8 cellular contexts compared by ENCODE assay signal in the genomic region with DNA sequence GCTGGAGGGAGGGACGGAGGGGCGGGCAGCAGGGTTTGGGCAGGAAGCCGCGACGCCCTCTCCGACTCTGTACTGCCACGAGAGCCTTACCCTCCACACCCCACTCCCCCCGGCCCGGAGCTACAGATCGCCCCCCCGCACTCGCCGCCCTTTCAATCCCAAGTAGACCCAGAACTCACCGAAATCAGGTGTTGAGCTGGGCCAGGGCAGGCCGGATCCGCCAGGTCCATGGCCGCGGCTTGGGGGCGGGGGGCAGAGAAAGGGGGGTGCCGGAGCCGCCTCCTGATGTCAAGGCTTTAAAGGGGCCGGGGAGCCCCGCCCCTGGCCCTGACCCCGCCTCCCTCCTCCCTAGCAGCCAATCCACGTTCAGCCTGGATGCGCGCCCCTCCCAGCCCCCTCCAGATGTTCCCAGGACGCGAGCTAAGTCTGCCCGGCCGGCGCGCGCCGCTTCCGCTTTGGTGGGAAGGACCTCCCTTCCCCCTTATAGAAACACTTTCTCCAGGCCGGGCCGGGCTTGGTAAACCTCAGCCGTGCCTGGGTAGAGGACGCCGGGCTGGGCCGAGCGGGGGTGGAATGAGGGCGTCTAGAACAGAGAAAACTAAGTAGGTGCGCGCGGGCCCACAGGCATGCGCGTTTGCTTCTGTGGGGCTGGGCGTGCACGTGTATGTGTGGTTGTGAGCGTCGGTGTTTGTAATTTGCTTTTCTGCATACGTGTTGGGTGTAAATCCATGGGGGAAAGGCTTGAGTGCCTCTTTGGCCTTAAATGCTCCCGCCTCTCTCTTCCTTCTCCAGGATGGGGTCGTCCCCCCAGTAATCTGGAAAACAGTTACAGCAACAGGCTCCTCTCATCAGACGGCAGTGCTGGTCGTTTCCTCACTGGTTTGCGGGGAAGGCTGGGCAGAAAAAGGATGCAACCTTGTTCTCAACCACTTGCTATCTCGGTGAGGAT. TPM values are rescaled to one million over a fixed set of nuclear protein-coding genes. Genes with fewer than 3 reads are reported as not detected.
DNase-seq lines count a peak whose midpoint lies in the region; ATAC-seq, FAIRE-seq and TF ChIP-seq lines count a peak whose summit lies in the region.

A gene with protein sequence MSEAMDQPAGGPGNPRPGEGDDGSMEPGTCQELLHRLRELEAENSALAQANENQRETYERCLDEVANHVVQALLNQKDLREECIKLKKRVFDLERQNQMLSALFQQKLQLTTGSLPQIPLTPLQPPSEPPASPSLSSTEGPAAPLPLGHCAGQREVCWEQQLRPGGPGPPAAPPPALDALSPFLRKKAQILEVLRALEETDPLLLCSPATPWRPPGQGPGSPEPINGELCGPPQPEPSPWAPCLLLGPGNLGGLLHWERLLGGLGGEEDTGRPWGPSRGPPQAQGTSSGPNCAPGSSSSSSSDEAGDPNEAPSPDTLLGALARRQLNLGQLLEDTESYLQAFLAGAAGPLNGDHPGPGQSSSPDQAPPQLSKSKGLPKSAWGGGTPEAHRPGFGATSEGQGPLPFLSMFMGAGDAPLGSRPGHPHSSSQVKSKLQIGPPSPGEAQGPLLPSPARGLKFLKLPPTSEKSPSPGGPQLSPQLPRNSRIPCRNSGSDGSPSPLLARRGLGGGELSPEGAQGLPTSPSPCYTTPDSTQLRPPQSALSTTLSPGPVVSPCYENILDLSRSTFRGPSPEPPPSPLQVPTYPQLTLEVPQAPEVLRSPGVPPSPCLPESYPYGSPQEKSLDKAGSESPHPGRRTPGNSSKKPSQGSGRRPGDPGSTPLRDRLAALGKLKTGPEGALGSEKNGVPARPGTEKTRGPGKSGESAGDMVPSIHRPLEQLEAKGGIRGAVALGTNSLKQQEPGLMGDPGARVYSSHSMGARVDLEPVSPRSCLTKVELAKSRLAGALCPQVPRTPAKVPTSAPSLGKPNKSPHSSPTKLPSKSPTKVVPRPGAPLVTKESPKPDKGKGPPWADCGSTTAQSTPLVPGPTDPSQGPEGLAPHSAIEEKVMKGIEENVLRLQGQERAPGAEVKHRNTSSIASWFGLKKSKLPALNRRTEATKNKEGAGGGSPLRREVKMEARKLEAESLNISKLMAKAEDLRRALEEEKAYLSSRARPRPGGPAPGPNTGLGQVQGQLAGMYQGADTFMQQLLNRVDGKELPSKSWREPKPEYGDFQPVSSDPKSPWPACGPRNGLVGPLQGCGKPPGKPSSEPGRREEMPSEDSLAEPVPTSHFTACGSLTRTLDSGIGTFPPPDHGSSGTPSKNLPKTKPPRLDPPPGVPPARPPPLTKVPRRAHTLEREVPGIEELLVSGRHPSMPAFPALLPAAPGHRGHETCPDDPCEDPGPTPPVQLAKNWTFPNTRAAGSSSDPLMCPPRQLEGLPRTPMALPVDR (N-terminal part only) (minus strand): TSS at position 271 of the 949 bp plus-strand sequence. CDS start 24,369 bp downstream, outside the sequence.

- peak within 1 kb of the TSS; percentile 91 for H3K4me2 ChIP-seq in OCI-LY1 (ENCODE audit: low read length)
- H3K4me2 ChIP-seq in endothelial cell of umbilical vein (ENCODE audit: insufficient read depth, low read length): peak within 1 kb of the TSS; percentile 81

- H3K4me1 ChIP-seq in OCI-LY1 (ENCODE audit: insufficient read depth, low read length, severe bottlenecking): peaks cover 16% of the 10 kb centered on the region
- H3K4me1 ChIP-seq in endothelial cell of umbilical vein (ENCODE audit: control insufficient read depth, extremely low read depth, insufficient read depth, low read length): peaks cover 35% of the 10 kb centered on the region
- peaks cover 52% of the 10 kb centered on the region for H3K4me1 ChIP-seq in mononuclear cell (ENCODE audit: insufficient read depth, low read length)

- peak; percentile 98 for FAIRE-seq in endothelial cell of umbilical vein (lab: Jason Lieb, UNC)

- H3K27ac ChIP-seq in OCI-LY1 (ENCODE audit: low read depth, low read length, poor library complexity, severe bottlenecking) (peak within 1 kb of the TSS; percentile 13), endothelial cell of umbilical vein (ENCODE audit: insufficient read depth, low read depth, low read length) (peak within 1 kb of the TSS; percentile 52)

- H3K9me2 ChIP-seq in OCI-LY1 (ENCODE audit: low read depth, low read length): no peaks in the 10 kb centered on the region

- peaks cover 18% of the 10 kb centered on the region for H3K36me3 Mint-ChIP-seq in Calu3 (ENCODE audit: insufficient read depth, unreplicated experiment)

- intact Hi-C loops in Calu3 (cut with micrococcal nuclease; ENCODE audit: unreplicated experiment) (no loop called here), endothelial cell of umbilical vein (cut with micrococcal nuclease) (loop anchor here (1.0 to 5.0 kb wide), 3 partner anchors 11 to 191 kb away; no protein-coding TSS in a partner anchor)

- TF ChIP-seq CTCF in Calu3 (IDR thresholded peaks at IDR 0.05; ENCODE audit: unreplicated experiment): no peak
- no peak for TF ChIP-seq CTCF in OCI-LY1 (IDR thresholded peaks at IDR 0.05; ENCODE audit: low read length)
- TF ChIP-seq CTCF in endothelial cell of umbilical vein (IDR thresholded peaks at IDR 0.05; ENCODE audit: extremely low read depth in 1 of 2, insufficient read depth in 1 of 2, low read depth in 1 of 2, low read length in 2 of 2): no peak

- POLR2A ChIA-PET in endothelial cell of umbilical vein (lab: Charles Lee): interaction anchor here (0.6 to 1.6 kb wide), 13 partner anchors 9 to 137 kb away, joined by 3 to 10 read pairs (median 6); a partner anchor contains a TSS

- no peaks in the 10 kb centered on the region for H3F3A ChIP-seq in OCI-LY1 (ENCODE audit: insufficient read depth, low read length)

- H2AFZ ChIP-seq in OCI-LY1 (ENCODE audit: low read length) (peak within 1 kb of the TSS; percentile 93; the same call in 1 of the 2 replicates), endothelial cell of umbilical vein (ENCODE audit: low read depth, low read length) (peak within 1 kb of the TSS; percentile 94)

- H3K9me3 Mint-ChIP-seq in Calu3 (ENCODE audit: low read depth, unreplicated experiment): no peaks in the 10 kb centered on the region

- BruUV-seq in Calu3 (replicated peaks; lab: Mats Ljungman, UMichigan) (TSS peak; percentile 37), endothelial cell of umbilical vein (replicated peaks; lab: Mats Ljungman, UMichigan) (TSS peak; percentile 58)

- H3K9me1 ChIP-seq in endothelial cell of umbilical vein (replicated peaks; ENCODE audit: control insufficient read depth, extremely low read depth, insufficient read depth, low read length): no peaks in the 10 kb centered on the region

- H3K27ac Mint-ChIP-seq in Calu3 (ENCODE audit: unreplicated experiment): peak within 1 kb of the TSS; percentile 51

- H3K36me3 ChIP-seq in OCI-LY1 (ENCODE audit: insufficient read depth, low read length): no peaks in the 10 kb centered on the region
- peaks cover 0 to 4% of the 10 kb centered on the region in 2 experiments for H3K36me3 ChIP-seq in endothelial cell of umbilical vein (ENCODE audit: control insufficient read depth in 2 of 2, extremely low read depth in 1 of 2, insufficient read depth in 2 of 2, low read length in 2 of 2)

- H3K27me3 ChIP-seq in OCI-LY1 (ENCODE audit: insufficient read depth, low read length) (peaks cover 4% of the 10 kb centered on the region; the same call in 1 of the 2 replicates), endothelial cell of umbilical vein (ENCODE audit: control insufficient read depth in 2 of 2, insufficient read depth in 2 of 2, low read length in 2 of 2) (no peaks in the 10 kb centered on the region), mononuclear cell (ENCODE audit: insufficient read depth, low read length) (no peaks in the 10 kb centered on the region)

- H4K20me1 ChIP-seq in OCI-LY1 (ENCODE audit: insufficient read depth, low read length) (no peaks in the 10 kb centered on the region), endothelial cell of umbilical vein (replicated peaks; ENCODE audit: control insufficient read depth, extremely low read depth, insufficient read depth, low read length) (no peaks in the 10 kb centered on the region)

- H3K27me3 Mint-ChIP-seq in Calu3 (ENCODE audit: unreplicated experiment): no peaks in the 10 kb centered on the region

- TF ChIP-seq POLR2A in endothelial cell of umbilical vein (IDR thresholded peaks at IDR 0.05; ENCODE audit: low read depth, low read length): peak; percentile 75

- H3K9me3 ChIP-seq in OCI-LY1 (ENCODE audit: low read length) (no peaks in the 10 kb centered on the region), endothelial cell of umbilical vein (replicated peaks; ENCODE audit: control insufficient read depth, insufficient read depth, low read length) (no peaks in the 10 kb centered on the region), mononuclear cell (ENCODE audit: low read depth, low read length) (no peaks in the 10 kb centered on the region)

- H3K4me3 ChIP-seq in OCI-LY1 (ENCODE audit: low read depth, low read length, poor library complexity, severe bottlenecking): peak within 1 kb of the TSS; percentile 96
- H3K4me3 ChIP-seq in endothelial cell of umbilical vein (replicated peaks in 1 of 3; ENCODE audit: insufficient read depth in 1 of 3, low read depth in 1 of 3, low read length in 3 of 3): peak within 1 kb of the TSS; percentile 58 to 76 (median 72)
- H3K4me3 ChIP-seq in mononuclear cell (ENCODE audit: low read length): peak within 1 kb of the TSS; percentile 53

- dilution Hi-C loops in endothelial cell of umbilical vein (cut with MboI; ENCODE audit: extremely low pct_ligation_motif_present, low sequenced_read_pairs): no loop called here

- H3K79me2 ChIP-seq in OCI-LY1 (ENCODE audit: insufficient read depth, low read length) (no peaks in the 10 kb centered on the region), endothelial cell of umbilical vein (ENCODE audit: control insufficient read depth, insufficient read depth, low read length) (peaks cover 42% of the 10 kb centered on the region)

- H3K9ac ChIP-seq in OCI-LY1 (ENCODE audit: low read length): peak within 1 kb of the TSS; percentile 71
- H3K9ac ChIP-seq in endothelial cell of umbilical vein (replicated peaks; ENCODE audit: extremely low read depth, insufficient read depth, low read length): peak within 1 kb of the TSS; percentile 69

- DNase-seq in Calu3: peak; percentile 88
- DNase-seq in HuH-7 (ENCODE audit: low spot score): peak; percentile 98
- peak; percentile 91 for DNase-seq in activated T-cell treated with anti-CD3 and anti-CD28 coated beads for 24 hours (ENCODE audit: low read depth)
- peak; percentile 97 for DNase-seq in endothelial cell of umbilical vein (ENCODE audit: low read depth, low spot score)
- peak; percentile 93 for DNase-seq in stimulated activated CD8-positive, alpha-beta memory T cell treated with anti-CD3 and anti-CD28 coated beads, Interleukin-2, amount 100 ng/mL, for 48 hours (ENCODE audit: low read depth in 2 of 2)

- CTCF ChIA-PET in Calu3 (lab: Charles Lee) (interaction anchor here (0.6 to 1.0 kb wide), 6 partner anchors 15 to 332 kb away, joined by 3 to 7 read pairs (median 4); a partner anchor contains a TSS), endothelial cell of umbilical vein (lab: Charles Lee) (interaction anchor here (0.6 to 6.1 kb wide), 11 partner anchors 9 to 117 kb away, joined by 3 to 53 read pairs (median 3); a partner anchor contains a TSS)

- peak; percentile 86 for ATAC-seq in GM21447 (IDR thresholded peaks at IDR 0.05; ENCODE audit: unreplicated experiment)

- H3K4me3 Mint-ChIP-seq in Calu3 (ENCODE audit: low read depth, unreplicated experiment): peak within 1 kb of the TSS; percentile 80

- peaks cover 24% of the 10 kb centered on the region for H3K4me1 Mint-ChIP-seq in Calu3 (ENCODE audit: low read depth, unreplicated experiment)

RNA-seq across cellular contexts. Expression of the gene that starts here (rescaled TPM):
- 10.0 and 11.8 TPM in 2 replicates for total RNA-seq in Calu3 (2022)
- 46.1 and 52.1 TPM in 2 replicates for total RNA-seq in endothelial cell of umbilical vein
- 17.4 and 22.7 TPM in 2 replicates for polyA plus RNA-seq in endothelial cell of umbilical vein
- polyA plus RNA-seq in endothelial cell of umbilical vein (2011; cell fraction: cytosol; rRNA removed): 10.1 and 15.0 TPM in 2 replicates
- 42.4 and 45.5 TPM in 2 replicates for polyA plus RNA-seq in endothelial cell of umbilical vein (2011; cell fraction: nucleus; rRNA removed)
- polyA plus RNA-seq in endothelial cell of umbilical vein (2012): 18.4 and 23.6 TPM in 2 replicates
- polyA minus RNA-seq in endothelial cell of umbilical vein: 23.1 and 25.5 TPM in 2 replicates
- 7.8 TPM for polyA minus RNA-seq in endothelial cell of umbilical vein (2011; cell fraction: cytosol; rRNA and poly(A)+ RNA removed)
- polyA minus RNA-seq in endothelial cell of umbilical vein (2011; cell fraction: nucleus; rRNA and poly(A)+ RNA removed): 29.3 and 38.6 TPM in 2 replicates
- total RNA-seq in mononuclear cell: 13.7 TPM

Comparison
In these comparisons a context has a peak if more than half of its experiments do, and no peak if none do; other contexts are left out.
1. Peak in every context shown above with its lines: DNase-seq, ATAC-seq, H3K4me3 ChIP-seq and H3K27ac ChIP-seq.